ENCODE assay signal across 23 cellular contexts in genomic region chr3:119184083-119184482, GRCh38. TPM values are rescaled to one million over a fixed set of nuclear protein-coding genes. Genes with fewer than 3 reads are reported as not detected.
A peak's percentile ranks its signal among the peaks of the same experiment; 100 is the strongest.
DNase-seq lines count a peak whose midpoint lies in the region; ATAC-seq, FAIRE-seq and TF ChIP-seq lines count a peak whose summit lies in the region.
"Had no signal": no experiment of that assay in that cellular context is flagged by ENCODE, and none has a peak within 500 bp of the region (broad histone marks: within the 10 kb centered on the region; RNA-seq: fewer than 3 reads in every experiment).

No MANE protein-coding gene starts in this region.

- no peak overlapping the region for H3K4me2 ChIP-seq in osteoblast (ENCODE audit: insufficient read depth, low read length)
- H3K4me2 ChIP-seq: BLaER1 had no signal

- H3K27me3 Mint-ChIP-seq in stimulated activated naive CD8-positive, alpha-beta T cell treated with anti-CD3 and anti-CD28 coated beads, Interleukin-15, Interleukin-2, amounts not matched to agents 100 ng/mL and 50 ng/mL, for 24 hours = peaks cover under 1% of the 10 kb centered on the region
- H3K27me3 Mint-ChIP-seq in stimulated activated naive CD8-positive, alpha-beta T cell treated with anti-CD3 and anti-CD28 coated beads, Interleukin-15, amount 100 ng/mL, for 72 hours = no peaks in the 10 kb centered on the region

- BruUV-seq in Panc1 (replicated peaks; lab: Mats Ljungman, UMichigan) = no TSS peak

- ATAC-seq in stimulated activated naive CD8-positive, alpha-beta T cell treated with anti-CD3 and anti-CD28 coated beads, Interleukin-15, amount 100 ng/mL, for 72 hours = no peak
- ATAC-seq in Panc1 = no peak

- intact Hi-C loops in Panc1 (cut with micrococcal nuclease; ENCODE audit: unreplicated experiment) = no loop called here

- H3K27me3 ChIP-seq in Panc1 (ENCODE audit: control insufficient read depth, insufficient read depth, low read length) (no peaks in the 10 kb centered on the region), osteoblast (ENCODE audit: insufficient read depth, low read length) (no peaks in the 10 kb centered on the region)
- H3K27me3 ChIP-seq: BLaER1 had no signal

- no peaks in the 10 kb centered on the region for H3K36me3 Mint-ChIP-seq in stimulated activated naive CD8-positive, alpha-beta T cell treated with anti-CD3 and anti-CD28 coated beads, Interleukin-15, Interleukin-2, amounts not matched to agents 100 ng/mL and 50 ng/mL, for 24 hours (ENCODE audit: low read depth)

- CTCF ChIA-PET in Panc1 (lab: Charles Lee) = no interaction called here

- no peak overlapping the region for H3K4me3 Mint-ChIP-seq in stimulated activated naive CD8-positive, alpha-beta T cell treated with anti-CD3 and anti-CD28 coated beads, Interleukin-15, Interleukin-2, amounts not matched to agents 100 ng/mL and 50 ng/mL, for 24 hours
- no peak overlapping the region for H3K4me3 Mint-ChIP-seq in stimulated activated naive CD8-positive, alpha-beta T cell treated with anti-CD3 and anti-CD28 coated beads, Interleukin-15, amount 100 ng/mL, for 72 hours
- H3K4me3 Mint-ChIP-seq: CD4-positive, alpha-beta T cell had no signal

- H3K36me3 ChIP-seq in Panc1 (ENCODE audit: control insufficient read depth, insufficient read depth, low read length) (no peaks in the 10 kb centered on the region), osteoblast (ENCODE audit: insufficient read depth, low read length) (no peaks in the 10 kb centered on the region)
- H3K36me3 ChIP-seq: BLaER1 had no signal

- peaks cover 9% of the 10 kb centered on the region for H3K4me1 Mint-ChIP-seq in stimulated activated naive CD8-positive, alpha-beta T cell treated with anti-CD3 and anti-CD28 coated beads, Interleukin-15, Interleukin-2, amounts not matched to agents 100 ng/mL and 50 ng/mL, for 24 hours (ENCODE audit: low read depth)
- no peaks in the 10 kb centered on the region for H3K4me1 Mint-ChIP-seq in stimulated activated naive CD8-positive, alpha-beta T cell treated with anti-CD3 and anti-CD28 coated beads, Interleukin-15, amount 100 ng/mL, for 72 hours

- POLR2A ChIA-PET in Panc1 (lab: Charles Lee) = no interaction called here

- H3K27ac ChIP-seq in Panc1 (ENCODE audit: low read length) = peak overlapping the region; percentile 37; the same call in 1 of the 2 replicates
- peak overlapping the region; percentile 9 for H3K27ac ChIP-seq in osteoblast (ENCODE audit: low read depth, low read length)
- H3K27ac ChIP-seq: BLaER1, SK-N-MC had no signal

- H3K9me3 ChIP-seq in Panc1 (ENCODE audit: control insufficient read depth, insufficient read depth, low read depth, low read length) (no peaks in the 10 kb centered on the region), osteoblast (ENCODE audit: low read depth, low read length) (no peaks in the 10 kb centered on the region)
- H3K9me3 ChIP-seq: BLaER1 had no signal

- H3K79me2 ChIP-seq in osteoblast (ENCODE audit: insufficient read depth, low read length) = no peaks in the 10 kb centered on the region

- TF ChIP-seq CTCF in Panc1 (IDR thresholded peaks at IDR 0.05) (no peak), osteoblast (IDR thresholded peaks at IDR 0.05; ENCODE audit: extremely low read depth, low read depth, low read length) (no peak)

- H3K4me3 ChIP-seq in Panc1 (ENCODE audit: low read depth in 2 of 2, low read length in 2 of 2) (no peak overlapping the region), osteoblast (ENCODE audit: insufficient read depth, low read length) (no peak overlapping the region)
- H3K4me3 ChIP-seq: BLaER1, SK-N-MC had no signal

- peak overlapping the region; percentile 16 for H3K27ac Mint-ChIP-seq in stimulated activated naive CD8-positive, alpha-beta T cell treated with anti-CD3 and anti-CD28 coated beads, Interleukin-15, Interleukin-2, amounts not matched to agents 100 ng/mL and 50 ng/mL, for 24 hours
- no peak overlapping the region for H3K27ac Mint-ChIP-seq in stimulated activated naive CD8-positive, alpha-beta T cell treated with anti-CD3 and anti-CD28 coated beads, Interleukin-15, amount 100 ng/mL, for 72 hours
- H3K27ac Mint-ChIP-seq: CD4-positive, alpha-beta T cell had no signal

- DNase-seq in stimulated activated naive CD8-positive, alpha-beta T cell treated with anti-CD3 and anti-CD28 coated beads, Interleukin-15, amount 100 ng/mL, for 72 hours = no peak
- DNase-seq in Panc1 (ENCODE audit: low read depth, low spot score) (no peak), osteoblast (ENCODE audit: insufficient read length, low spot score, missing footprints) (no peak), UCSD-AML1 (lab: John Stamatoyannopoulos, UW; ENCODE audit: unreplicated experiment) (no peak), GM19239 (ENCODE audit: insufficient read length, low spot score) (no peak), NCI-H1694 (lab: John Stamatoyannopoulos, UW) (no peak)
- DNase-seq: CD4-positive, alpha-beta T cell; DMS153; Karpas-422; NCI-H1694 treated with DMSO at 0.1 percent for 48 hours; NCI-H2081 treated with DMSO at 0.1 percent for 48 hours; NCI-H2171 treated with DMSO at 0.1 percent for 48 hours; NCI-H524 treated with DMSO at 0.1 percent for 48 hours; NCI-H82; Right ventricle myocardium superior; SW 1271 had no signal

- no peaks in the 10 kb centered on the region for H3K9me3 Mint-ChIP-seq in stimulated activated naive CD8-positive, alpha-beta T cell treated with anti-CD3 and anti-CD28 coated beads, Interleukin-15, Interleukin-2, amounts not matched to agents 100 ng/mL and 50 ng/mL, for 24 hours
- no peaks in the 10 kb centered on the region for H3K9me3 Mint-ChIP-seq in stimulated activated naive CD8-positive, alpha-beta T cell treated with anti-CD3 and anti-CD28 coated beads, Interleukin-15, amount 100 ng/mL, for 72 hours
- H3K9me3 Mint-ChIP-seq: CD4-positive, alpha-beta T cell had no signal

- no peak overlapping the region for H2AFZ ChIP-seq in osteoblast (ENCODE audit: low read length)

- no peaks in the 10 kb centered on the region for H4K20me1 ChIP-seq in osteoblast (ENCODE audit: insufficient read depth, low read length)
- H4K20me1 ChIP-seq: BLaER1 had no signal

- in situ Hi-C loops in Panc1 (cut with HindIII; ENCODE audit: low pct_unique_long_range_greater_than_20kb, low sequenced_read_pairs) = no loop called here

- FAIRE-seq in GM19239 (lab: Jason Lieb, UNC) = no peak

- peaks cover 4% of the 10 kb centered on the region; the same call in 1 of the 2 replicates for H3K4me1 ChIP-seq in Panc1 (ENCODE audit: control insufficient read depth, insufficient read depth, low read length)
- H3K4me1 ChIP-seq in osteoblast (ENCODE audit: insufficient read depth, low read length) = peaks cover 21% of the 10 kb centered on the region
- H3K4me1 ChIP-seq: BLaER1 had no signal

RNA-seq across cellular contexts. Expression of gene UPK1B, which starts 10.7 kb away (rescaled TPM):
- total RNA-seq in Panc1 (2021; ENCODE audit: unreplicated experiment) (4.4 TPM), osteoblast (0.29 and 0.36 TPM in 2 replicates)
- polyA plus RNA-seq in Panc1 (2012; ENCODE audit: insufficient read length) = 2.5 TPM
- total RNA-seq: A673; CD4-positive, alpha-beta T cell; G401; H4; MCF 10A; Right ventricle myocardium superior had no signal

RNA-seq across cellular contexts. Expression of gene TEX55, which starts 38.1 kb away (rescaled TPM):
- total RNA-seq in Panc1 (2021; ENCODE audit: unreplicated experiment) = not detected
- polyA plus RNA-seq in Panc1 (2012; ENCODE audit: insufficient read length) = not detected
- not detected in 2 replicates for total RNA-seq in osteoblast
- total RNA-seq: A673; CD4-positive, alpha-beta T cell; G401; H4; MCF 10A; Right ventricle myocardium superior had no signal

RNA-seq across cellular contexts. Expression of gene B4GALT4, which starts 56.6 kb away (rescaled TPM):
- total RNA-seq in Panc1 (2021; ENCODE audit: unreplicated experiment) = 27.4 TPM
- polyA plus RNA-seq in Panc1 (2012; ENCODE audit: insufficient read length) = 27.0 TPM
- 22.7 and 28.2 TPM in 2 replicates for total RNA-seq in osteoblast
